Comparison of ENCODE assay signal across 8 cellular contexts in the genomic region with DNA sequence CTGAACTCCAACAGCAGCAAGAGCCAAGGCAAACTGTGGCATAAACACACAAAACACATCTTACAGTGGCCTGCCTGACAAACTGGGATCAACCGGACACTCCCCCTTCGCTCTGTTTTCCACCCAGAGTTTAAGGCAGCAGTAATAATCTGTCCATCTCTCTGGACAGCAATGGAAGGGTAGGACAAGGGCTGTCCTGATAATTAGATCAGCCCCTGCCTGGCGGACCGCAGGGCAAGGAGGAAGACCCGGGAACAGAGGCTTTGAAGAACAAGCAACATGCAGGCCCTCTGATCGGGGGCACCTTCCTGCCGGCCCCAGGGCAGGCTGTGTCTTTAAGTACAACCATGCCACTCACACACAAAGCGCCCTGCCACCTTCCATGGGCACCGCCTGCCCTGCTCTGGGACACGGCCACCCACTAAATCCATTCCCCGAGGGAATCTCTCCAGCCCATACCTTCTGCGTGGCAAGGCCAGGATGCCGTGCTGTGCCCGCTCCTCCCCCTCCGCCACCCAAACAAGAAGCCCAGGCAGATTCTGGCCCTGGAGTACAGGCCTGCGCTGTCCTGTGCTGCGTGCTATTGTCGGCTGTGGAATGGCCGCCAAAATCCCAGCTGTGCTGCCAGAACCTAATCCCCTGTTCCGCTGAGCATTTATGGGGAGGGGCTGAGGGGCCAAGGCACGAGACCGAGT. TPM values are rescaled to one million over a fixed set of nuclear protein-coding genes. Genes with fewer than 3 reads are reported as not detected.
DNase-seq lines count a peak whose midpoint lies in the region; ATAC-seq, FAIRE-seq and TF ChIP-seq lines count a peak whose summit lies in the region.

No MANE protein-coding gene starts in this region.

- H3K36me3 ChIP-seq in endothelial cell of umbilical vein (ENCODE audit: control insufficient read depth in 2 of 2, extremely low read depth in 1 of 2, insufficient read depth in 2 of 2, low read length in 2 of 2): no peaks in the 10 kb centered on the region

- no TSS peak for BruUV-seq in endothelial cell of umbilical vein (replicated peaks; lab: Mats Ljungman, UMichigan)

- peak overlapping the region; percentile 70 for H3K4me2 ChIP-seq in endothelial cell of umbilical vein (ENCODE audit: insufficient read depth, low read length)

- dilution Hi-C loops in endothelial cell of umbilical vein (cut with MboI; ENCODE audit: extremely low pct_ligation_motif_present, low sequenced_read_pairs): no loop called here

- intact Hi-C loops in endothelial cell of umbilical vein (cut with micrococcal nuclease): loop anchor here (1.0 to 2.0 kb wide), 5 partner anchors 31 to 182 kb away; a partner anchor contains a TSS

- no peaks in the 10 kb centered on the region for H3K9me3 ChIP-seq in endothelial cell of umbilical vein (replicated peaks; ENCODE audit: control insufficient read depth, insufficient read depth, low read length)

- H3K79me2 ChIP-seq in endothelial cell of umbilical vein (ENCODE audit: control insufficient read depth, insufficient read depth, low read length): peaks cover 53% of the 10 kb centered on the region

- H3K9me1 ChIP-seq in endothelial cell of umbilical vein (replicated peaks; ENCODE audit: control insufficient read depth, extremely low read depth, insufficient read depth, low read length): no peaks in the 10 kb centered on the region

- H3K27me3 Mint-ChIP-seq in activated CD8-positive, alpha-beta T cell treated with anti-CD3 and anti-CD28 coated beads, Interleukin-2, amount 10 ng/mL, durations not matched to agents 7 days and 5 days (ENCODE audit: low read depth): no peaks in the 10 kb centered on the region
- H3K27me3 Mint-ChIP-seq in memory B cell: no peaks in the 10 kb centered on the region

- peak overlapping the region; percentile 90 for H3K27ac ChIP-seq in endothelial cell of umbilical vein (ENCODE audit: insufficient read depth, low read depth, low read length)

- no peaks in the 10 kb centered on the region for H3K9me3 Mint-ChIP-seq in activated CD8-positive, alpha-beta T cell treated with anti-CD3 and anti-CD28 coated beads, Interleukin-2, amount 10 ng/mL, durations not matched to agents 7 days and 5 days (ENCODE audit: insufficient read depth)
- no peaks in the 10 kb centered on the region for H3K9me3 Mint-ChIP-seq in memory B cell

- CTCF ChIA-PET in AG04449 (lab: Yijun Ruan, JAX): interaction anchor here (4.2 kb wide), 1 partner anchor 12 kb away, joined by 22 read pairs; no protein-coding TSS in a partner anchor
- CTCF ChIA-PET in activated CD8-positive, alpha-beta T cell treated with anti-CD3 and anti-CD28 coated beads, Interleukin-2, amount 10 ng/mL, durations not matched to agents 7 days and 5 days (lab: Charles Lee): interaction anchor here (1.3 to 4.4 kb wide), 5 partner anchors 10 to 389 kb away, joined by 3 to 58 read pairs (median 9); no protein-coding TSS in a partner anchor
- CTCF ChIA-PET in endothelial cell of umbilical vein (lab: Charles Lee): interaction anchor here (1.4 to 5.2 kb wide), 4 partner anchors 14 to 49 kb away, joined by 6 to 89 read pairs (median 27); no protein-coding TSS in a partner anchor

- H3K27me3 ChIP-seq in endothelial cell of umbilical vein (ENCODE audit: control insufficient read depth in 2 of 2, insufficient read depth in 2 of 2, low read length in 2 of 2): no peaks in the 10 kb centered on the region

- H3K4me1 Mint-ChIP-seq in activated CD8-positive, alpha-beta T cell treated with anti-CD3 and anti-CD28 coated beads, Interleukin-2, amount 10 ng/mL, durations not matched to agents 7 days and 5 days (ENCODE audit: low read depth): peaks cover 6% of the 10 kb centered on the region
- H3K4me1 Mint-ChIP-seq in memory B cell: peaks cover 30% of the 10 kb centered on the region

- peak overlapping the region; percentile 63 for H3K4me3 ChIP-seq in AG04449 (ENCODE audit: low read depth, low read length)
- peak overlapping the region; percentile 28 to 66 (median 58) for H3K4me3 ChIP-seq in endothelial cell of umbilical vein (replicated peaks in 1 of 3; ENCODE audit: insufficient read depth in 1 of 3, low read depth in 1 of 3, low read length in 3 of 3)

- POLR2A ChIA-PET in AG04449 (lab: Yijun Ruan, JAX) (interaction anchor here (0.6 to 1.8 kb wide), 4 partner anchors 15 to 37 kb away, joined by 3 to 12 read pairs (median 4); no protein-coding TSS in a partner anchor), endothelial cell of umbilical vein (lab: Charles Lee) (no interaction called here)
- POLR2A ChIA-PET in activated CD8-positive, alpha-beta T cell treated with anti-CD3 and anti-CD28 coated beads, Interleukin-2, amount 10 ng/mL, durations not matched to agents 7 days and 5 days (lab: Charles Lee): interaction anchor here (2.7 kb wide), 1 partner anchor 37 kb away, joined by 18 read pairs; a partner anchor contains a TSS

- H3K9ac ChIP-seq in endothelial cell of umbilical vein (replicated peaks; ENCODE audit: extremely low read depth, insufficient read depth, low read length): peak overlapping the region; percentile 92

- ATAC-seq in GM21723 (IDR thresholded peaks at IDR 0.05; ENCODE audit: unreplicated experiment) (peak; percentile 37), memory B cell (ENCODE audit: low read depth) (peak; percentile 25), GM18909 (IDR thresholded peaks at IDR 0.05; ENCODE audit: poor library complexity, unreplicated experiment) (no peak)
- peak; percentile 43 for ATAC-seq in activated CD8-positive, alpha-beta T cell treated with anti-CD3 and anti-CD28 coated beads, Interleukin-2, amount 10 ng/mL, durations not matched to agents 7 days and 5 days

- FAIRE-seq in endothelial cell of umbilical vein (lab: Jason Lieb, UNC): no peak

- H3K27ac Mint-ChIP-seq in activated CD8-positive, alpha-beta T cell treated with anti-CD3 and anti-CD28 coated beads, Interleukin-2, amount 10 ng/mL, durations not matched to agents 7 days and 5 days: no peak overlapping the region
- H3K27ac Mint-ChIP-seq in memory B cell: no peak overlapping the region

- no peaks in the 10 kb centered on the region for H4K20me1 ChIP-seq in endothelial cell of umbilical vein (replicated peaks; ENCODE audit: control insufficient read depth, extremely low read depth, insufficient read depth, low read length)

- H3K4me3 Mint-ChIP-seq in activated CD8-positive, alpha-beta T cell treated with anti-CD3 and anti-CD28 coated beads, Interleukin-2, amount 10 ng/mL, durations not matched to agents 7 days and 5 days: no peak overlapping the region
- H3K4me3 Mint-ChIP-seq in memory B cell: no peak overlapping the region

- TF ChIP-seq POLR2A in endothelial cell of umbilical vein (IDR thresholded peaks at IDR 0.05; ENCODE audit: low read depth, low read length): peak; percentile 83

- peaks cover 38% of the 10 kb centered on the region for H3K4me1 ChIP-seq in endothelial cell of umbilical vein (ENCODE audit: control insufficient read depth, extremely low read depth, insufficient read depth, low read length)

- H2AFZ ChIP-seq in endothelial cell of umbilical vein (ENCODE audit: low read depth, low read length): peak overlapping the region; percentile 19

- peaks cover 24% of the 10 kb centered on the region for H3K36me3 Mint-ChIP-seq in activated CD8-positive, alpha-beta T cell treated with anti-CD3 and anti-CD28 coated beads, Interleukin-2, amount 10 ng/mL, durations not matched to agents 7 days and 5 days (ENCODE audit: low read depth)
- peaks cover 5% of the 10 kb centered on the region for H3K36me3 Mint-ChIP-seq in memory B cell

- DNase-seq in AG04449 (ENCODE audit: low read depth, low spot score) (no peak), NCI-H510A (lab: John Stamatoyannopoulos, UW) (peak; percentile 40), endothelial cell of umbilical vein (ENCODE audit: low read depth, low spot score) (peak; percentile 87), memory B cell (ENCODE audit: low spot score in 2 of 2) (peak; percentile 21 to 43)
- peak; percentile 40 for DNase-seq in activated CD8-positive, alpha-beta T cell treated with anti-CD3 and anti-CD28 coated beads, Interleukin-2, amount 10 ng/mL, durations not matched to agents 7 days and 5 days
- peak; percentile 13 to 18 for DNase-seq in stimulated activated CD8-positive, alpha-beta memory T cell treated with anti-CD3 and anti-CD28 coated beads, Interleukin-2, amount 100 ng/mL, for 1 hour (ENCODE audit: low read depth in 2 of 2)

- TF ChIP-seq CTCF in AG04449 (IDR thresholded peaks at IDR 0.05; ENCODE audit: insufficient read depth, low read length, missing control alignments) (no peak), endothelial cell of umbilical vein (IDR thresholded peaks at IDR 0.05; ENCODE audit: extremely low read depth in 1 of 2, insufficient read depth in 1 of 2, low read depth in 1 of 2, low read length in 2 of 2) (no peak)

RNA-seq across cellular contexts. Expression of a gene that starts 38.8 kb away (rescaled TPM):
- 100 to 1,000 TPM; 198 to 199 TPM for total RNA-seq in activated CD8-positive, alpha-beta T cell treated with anti-CD3 and anti-CD28 coated beads, Interleukin-2, amount 10 ng/mL, durations not matched to agents 7 days and 5 days
- total RNA-seq in endothelial cell of umbilical vein: 164 and 168 TPM in 2 replicates
- polyA plus RNA-seq in endothelial cell of umbilical vein: 120 and 121 TPM in 2 replicates
- 87.0 and 100 TPM in 2 replicates for polyA plus RNA-seq in endothelial cell of umbilical vein (2011; cell fraction: cytosol; rRNA removed)
- 431 and 446 TPM in 2 replicates for polyA plus RNA-seq in endothelial cell of umbilical vein (2011; cell fraction: nucleus; rRNA removed)
- 88.8 and 93.2 TPM in 2 replicates for polyA plus RNA-seq in endothelial cell of umbilical vein (2012)
- 278 and 288 TPM in 2 replicates for polyA minus RNA-seq in endothelial cell of umbilical vein
- polyA minus RNA-seq in endothelial cell of umbilical vein (2011; cell fraction: cytosol; rRNA and poly(A)+ RNA removed): 121 TPM
- 210 and 252 TPM in 2 replicates for polyA minus RNA-seq in endothelial cell of umbilical vein (2011; cell fraction: nucleus; rRNA and poly(A)+ RNA removed)

RNA-seq across cellular contexts. Expression of a gene that starts 39.1 kb away (rescaled TPM):
- 1 to 10 TPM; 6.9 to 7.0 TPM for total RNA-seq in activated CD8-positive, alpha-beta T cell treated with anti-CD3 and anti-CD28 coated beads, Interleukin-2, amount 10 ng/mL, durations not matched to agents 7 days and 5 days
- 3.8 and 6.1 TPM in 2 replicates for total RNA-seq in endothelial cell of umbilical vein
- 3.5 and 4.4 TPM in 2 replicates for polyA plus RNA-seq in endothelial cell of umbilical vein
- polyA plus RNA-seq in endothelial cell of umbilical vein (2011; cell fraction: cytosol; rRNA removed): 4.7 and 6.3 TPM in 2 replicates
- polyA plus RNA-seq in endothelial cell of umbilical vein (2011; cell fraction: nucleus; rRNA removed): 4.0 and 5.5 TPM in 2 replicates
- polyA plus RNA-seq in endothelial cell of umbilical vein (2012): 5.2 and 6.5 TPM in 2 replicates
- 7.5 and 9.1 TPM in 2 replicates for polyA minus RNA-seq in endothelial cell of umbilical vein
- polyA minus RNA-seq in endothelial cell of umbilical vein (2011; cell fraction: cytosol; rRNA and poly(A)+ RNA removed): 4.3 TPM
- 1.3 and 2.6 TPM in 2 replicates for polyA minus RNA-seq in endothelial cell of umbilical vein (2011; cell fraction: nucleus; rRNA and poly(A)+ RNA removed)

RNA-seq across cellular contexts. Expression of a gene that starts 42.8 kb away (rescaled TPM):
- total RNA-seq in activated CD8-positive, alpha-beta T cell treated with anti-CD3 and anti-CD28 coated beads, Interleukin-2, amount 10 ng/mL, durations not matched to agents 7 days and 5 days: 10 to 100 TPM; 15.9 to 16.2 TPM
- 12.9 and 13.0 TPM in 2 replicates for total RNA-seq in endothelial cell of umbilical vein
- polyA plus RNA-seq in endothelial cell of umbilical vein: 20.1 and 25.1 TPM in 2 replicates
- 5.1 TPM in 2 replicates for polyA plus RNA-seq in endothelial cell of umbilical vein (2011; cell fraction: cytosol; rRNA removed)
- polyA plus RNA-seq in endothelial cell of umbilical vein (2011; cell fraction: nucleus; rRNA removed): 72.6 and 88.6 TPM in 2 replicates
- 13.8 and 16.7 TPM in 2 replicates for polyA plus RNA-seq in endothelial cell of umbilical vein (2012)
- 22.5 and 24.7 TPM in 2 replicates for polyA minus RNA-seq in endothelial cell of umbilical vein
- polyA minus RNA-seq in endothelial cell of umbilical vein (2011; cell fraction: cytosol; rRNA and poly(A)+ RNA removed): 3.0 TPM
- polyA minus RNA-seq in endothelial cell of umbilical vein (2011; cell fraction: nucleus; rRNA and poly(A)+ RNA removed): 31.6 and 40.1 TPM in 2 replicates
